Comparison of ENCODE assay signal across 19 cellular contexts in the genomic region with DNA sequence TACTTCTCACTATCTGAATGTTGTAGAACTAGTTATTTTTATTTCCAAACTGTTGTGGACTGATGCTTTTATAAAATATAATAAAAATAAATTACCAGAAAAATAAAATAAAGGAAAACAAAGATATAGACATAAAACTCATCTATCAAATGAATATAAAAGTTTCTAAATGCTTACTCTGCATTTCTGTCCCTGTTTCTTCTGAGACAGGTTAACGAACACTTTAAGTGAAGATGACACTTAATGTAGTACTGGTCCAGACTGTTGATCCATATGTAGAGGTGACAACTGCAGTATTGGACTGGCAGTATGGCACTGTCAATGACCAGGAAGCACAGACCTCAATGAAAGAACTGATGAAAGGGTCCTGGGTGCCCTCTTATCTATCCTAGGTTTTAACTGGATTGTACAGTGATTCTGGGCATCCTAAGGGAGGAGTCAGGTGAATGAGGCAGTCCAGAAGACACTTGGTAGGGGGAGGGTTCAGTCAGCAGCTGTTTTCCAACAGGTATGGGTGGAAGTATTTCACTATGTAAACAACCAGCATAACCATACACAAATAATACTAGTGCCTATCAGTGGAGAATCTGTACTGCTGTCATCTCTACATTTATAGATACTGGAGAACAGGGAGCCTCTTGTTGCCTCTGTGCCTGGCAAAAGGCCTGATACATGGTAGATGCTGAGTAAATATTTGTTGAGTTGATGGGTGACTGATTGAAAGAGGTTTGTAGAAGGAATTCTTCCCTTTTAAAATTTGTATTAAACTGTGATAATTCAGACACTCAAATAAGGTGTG.
DNase-seq lines count a peak whose midpoint lies in the region; FAIRE-seq and TF ChIP-seq lines count a peak whose summit lies in the region.
"Had no signal": no experiment of that assay in that cellular context is flagged by ENCODE, and none has a peak within 500 bp of the region (broad histone marks: within the 10 kb centered on the region; RNA-seq: fewer than 3 reads in every experiment).

No MANE protein-coding gene starts in this region.

- H3K27ac ChIP-seq in HEK293 (ENCODE audit: extremely low read depth, low read depth, low read length) (no peak overlapping the region), OCI-LY7 (ENCODE audit: low read depth, low read length, poor library complexity, severe bottlenecking) (no peak overlapping the region)
- H3K27ac ChIP-seq: SK-N-MC had no signal

- H3K36me3 ChIP-seq in HEK293 (ENCODE audit: control insufficient read depth in 2 of 2, insufficient read depth in 1 of 2, low read length in 2 of 2) (no peaks in the 10 kb centered on the region), OCI-LY7 (ENCODE audit: insufficient read depth, low read length) (no peaks in the 10 kb centered on the region)
- H3K36me3 ChIP-seq: HAP-1 had no signal

- POLR2A ChIA-PET in HEK293 (lab: Yijun Ruan, JAX) = no interaction called here
- POLR2A ChIA-PET in OCI-LY7 (lab: Charles Lee) = no interaction called here

- H3K4me1 ChIP-seq in HEK293 (ENCODE audit: control insufficient read depth, insufficient read depth, low read length) (no peaks in the 10 kb centered on the region), OCI-LY7 (ENCODE audit: insufficient read depth, low read length, poor library complexity, severe bottlenecking) (no peaks in the 10 kb centered on the region)

- CTCF ChIA-PET in HEK293 (lab: Yijun Ruan, JAX) (no interaction called here), OCI-LY7 (lab: Charles Lee; ENCODE audit: unreplicated experiment) (no interaction called here)

- FAIRE-seq in endometrium (lab: Jason Lieb, UNC) = peak; percentile 45

- H4K20me1 ChIP-seq in OCI-LY7 (ENCODE audit: insufficient read depth, low read length) = no peaks in the 10 kb centered on the region

- BruUV-seq in OCI-LY7 (replicated peaks; lab: Mats Ljungman, UMichigan) = no TSS peak

- no peaks in the 10 kb centered on the region for H3K9me2 ChIP-seq in OCI-LY7 (ENCODE audit: insufficient read depth, low read length)

- H3K79me2 ChIP-seq in OCI-LY7 (ENCODE audit: insufficient read depth, low read depth, low read length) = no peaks in the 10 kb centered on the region

- intact Hi-C loops in OCI-LY7 (cut with micrococcal nuclease; ENCODE audit: unreplicated experiment) = no loop called here

- H3K4me2 ChIP-seq in OCI-LY7 (ENCODE audit: low read length) = no peak overlapping the region

- no peak overlapping the region for H2AFZ ChIP-seq in OCI-LY7 (ENCODE audit: low read length)

- H3K9me3 ChIP-seq in HEK293 (ENCODE audit: control insufficient read depth, insufficient read depth, low read depth, low read length) = no peaks in the 10 kb centered on the region
- H3K9me3 ChIP-seq in OCI-LY7 (ENCODE audit: low read length) = no peaks in the 10 kb centered on the region
- H3K9me3 ChIP-seq: HAP-1 had no signal

- TF ChIP-seq CTCF in HEK293 (tag by site-specific recombination; IDR thresholded peaks at IDR 0.05) (no peak), OCI-LY7 (conservative IDR thresholded peaks at IDR 0.05; ENCODE audit: low read length) (no peak)

- DNase-seq in COLO668 (lab: John Stamatoyannopoulos, UW; ENCODE audit: unreplicated experiment) = peak; percentile 13
- DNase-seq in NCI-H526 (lab: John Stamatoyannopoulos, UW) = peak; percentile 95 to 98
- no peak for DNase-seq in activated naive CD4-positive, alpha-beta T cell (lab: John Stamatoyannopoulos, UW)
- no peak for DNase-seq in OCI-LY7 (ENCODE audit: low spot score)
- no peak for DNase-seq in NCI-H1105 treated with DMSO at 0.1 percent for 48 hours (lab: John Stamatoyannopoulos, UW)
- DNase-seq in retina = no peak
- DNase-seq: ACHN; C1 segment of cervical spinal cord; CD8-positive, alpha-beta memory T cell; GF-D8; KG1; MV-4-11; NCI-H187; NCI-H446 treated with DMSO at 0.1 percent for 48 hours; SHP77 had no signal

- H3K4me3 ChIP-seq in HEK293 (ENCODE audit: low read depth, low read length) (no peak overlapping the region), OCI-LY7 (ENCODE audit: low read depth, low read length, poor library complexity, severe bottlenecking) (no peak overlapping the region)
- H3K4me3 ChIP-seq: HAP-1, SK-N-MC had no signal

TF ChIP-seq in HEK293, 187 proteins besides CTCF, POLR2A, EP300 and RAD21:
- no peak for TF ChIP-seq ZNF510 (tag by site-specific recombination; IDR thresholded peaks at IDR 0.05; ENCODE audit: insufficient replicate concordance)
- TF ChIP-seq, protein P1, sequence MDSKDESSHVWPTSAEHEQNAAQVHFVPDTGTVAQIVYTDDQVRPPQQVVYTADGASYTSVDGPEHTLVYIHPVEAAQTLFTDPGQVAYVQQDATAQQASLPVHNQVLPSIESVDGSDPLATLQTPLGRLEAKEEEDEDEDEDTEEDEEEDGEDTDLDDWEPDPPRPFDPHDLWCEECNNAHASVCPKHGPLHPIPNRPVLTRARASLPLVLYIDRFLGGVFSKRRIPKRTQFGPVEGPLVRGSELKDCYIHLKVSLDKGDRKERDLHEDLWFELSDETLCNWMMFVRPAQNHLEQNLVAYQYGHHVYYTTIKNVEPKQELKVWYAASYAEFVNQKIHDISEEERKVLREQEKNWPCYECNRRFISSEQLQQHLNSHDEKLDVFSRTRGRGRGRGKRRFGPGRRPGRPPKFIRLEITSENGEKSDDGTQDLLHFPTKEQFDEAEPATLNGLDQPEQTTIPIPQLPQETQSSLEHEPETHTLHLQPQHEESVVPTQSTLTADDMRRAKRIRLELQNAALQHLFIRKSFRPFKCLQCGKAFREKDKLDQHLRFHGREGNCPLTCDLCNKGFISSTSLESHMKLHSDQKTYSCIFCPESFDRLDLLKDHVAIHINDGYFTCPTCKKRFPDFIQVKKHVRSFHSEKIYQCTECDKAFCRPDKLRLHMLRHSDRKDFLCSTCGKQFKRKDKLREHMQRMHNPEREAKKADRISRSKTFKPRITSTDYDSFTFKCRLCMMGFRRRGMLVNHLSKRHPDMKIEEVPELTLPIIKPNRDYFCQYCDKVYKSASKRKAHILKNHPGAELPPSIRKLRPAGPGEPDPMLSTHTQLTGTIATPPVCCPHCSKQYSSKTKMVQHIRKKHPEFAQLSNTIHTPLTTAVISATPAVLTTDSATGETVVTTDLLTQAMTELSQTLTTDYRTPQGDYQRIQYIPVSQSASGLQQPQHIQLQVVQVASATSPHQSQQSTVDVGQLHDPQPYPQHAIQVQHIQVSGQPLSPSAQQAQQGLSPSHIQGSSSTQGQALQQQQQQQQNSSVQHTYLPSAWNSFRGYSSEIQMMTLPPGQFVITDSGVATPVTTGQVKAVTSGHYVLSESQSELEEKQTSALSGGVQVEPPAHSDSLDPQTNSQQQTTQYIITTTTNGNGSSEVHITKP (tag by site-specific recombination; IDR thresholded peaks at IDR 0.05) = peak; percentile 59

Comparison
In these comparisons a context has a peak if more than half of its experiments do, and no peak if none do; other contexts are left out.
1. DNase-seq: peak in COLO668 (single experiment) and NCI-H526 (2 of 2); none in activated naive CD4-positive, alpha-beta T cell (0 of 4), OCI-LY7 (single experiment), NCI-H1105 treated with DMSO at 0.1 percent for 48 hours (single experiment) and retina (single experiment).